In the genomic region with DNA sequence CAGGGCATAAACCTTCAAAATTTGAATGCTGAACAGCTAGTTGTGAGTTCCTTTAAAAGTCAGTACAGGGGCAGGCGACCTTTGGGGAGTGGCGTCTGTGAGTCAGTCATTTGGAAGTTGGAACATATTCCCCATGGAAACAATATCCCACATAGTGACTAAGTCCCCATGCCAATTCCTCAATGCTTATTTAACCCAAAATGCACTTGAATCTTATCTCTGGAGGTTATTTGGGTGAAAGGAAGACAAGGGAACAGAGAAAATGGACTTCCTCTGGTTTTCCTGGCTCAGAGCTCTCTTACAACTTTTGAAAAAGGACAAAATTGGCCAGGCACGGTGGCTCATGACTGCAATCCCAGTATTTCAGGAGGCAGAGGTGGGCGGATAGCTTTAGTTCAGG, we compare ENCODE assay signal across 13 cellular contexts.
A peak's percentile ranks its signal among the peaks of the same experiment; 100 is the strongest.
DNase-seq lines count a peak whose midpoint lies in the region; ATAC-seq and TF ChIP-seq lines count a peak whose summit lies in the region.
"Had no signal": no experiment of that assay in that cellular context is flagged by ENCODE, and none has a peak within 500 bp of the region (broad histone marks: within the 10 kb centered on the region; RNA-seq: fewer than 3 reads in every experiment).

No MANE protein-coding gene starts in this region.

- no peak overlapping the region for H3K27ac ChIP-seq in right atrium auricular region
- H3K27ac ChIP-seq in brain microvascular endothelial cell: no peak overlapping the region

- intact Hi-C loops in Right ventricle myocardium superior (cut with DNase I): no loop called here

- H3K4me1 ChIP-seq in right atrium auricular region: peaks cover 0 to 27% of the 10 kb centered on the region in 2 donors

- H3K36me3 ChIP-seq in right atrium auricular region: no peaks in the 10 kb centered on the region
- H3K36me3 ChIP-seq in brain microvascular endothelial cell (replicated peaks): no peaks in the 10 kb centered on the region

- H3K9me3 ChIP-seq in right atrium auricular region: no peaks in the 10 kb centered on the region

- TF ChIP-seq CTCF in right atrium auricular region (IDR thresholded peaks at IDR 0.05) (no peak), brain microvascular endothelial cell (IDR thresholded peaks at IDR 0.05; ENCODE audit: low read depth, low read length, missing control alignments) (no peak)

- ATAC-seq in Right ventricle myocardium superior (ENCODE audit: poor library complexity) (peak; percentile 32), HG03039 (IDR thresholded peaks at IDR 0.05; ENCODE audit: unreplicated experiment) (no peak)
- ATAC-seq: activated CD8-positive, alpha-beta T cell treated with anti-CD3 and anti-CD28 coated beads, Interleukin-2, amount 10 ng/mL, durations not matched to agents 7 days and 5 days had no signal

- DNase-seq in Right ventricle myocardium superior (no peak), right atrium auricular region (ENCODE audit: low spot score) (no peak), brain microvascular endothelial cell (peak; percentile 72), hepatic stellate cell (ENCODE audit: low spot score) (peak; percentile 60), cortex of kidney (lab: John Stamatoyannopoulos, UW) (no peak), HK-2 (ENCODE audit: unreplicated experiment) (no peak)
- DNase-seq in activated naive CD4-positive, alpha-beta T cell (lab: John Stamatoyannopoulos, UW): no peak
- DNase-seq: activated CD8-positive, alpha-beta T cell treated with anti-CD3 and anti-CD28 coated beads, Interleukin-2, amount 10 ng/mL, durations not matched to agents 7 days and 5 days; DND-41; effector memory CD4-positive, alpha-beta T cell; NK-92 treated with Interleukin-12 subunit alpha and Interleukin-12 subunit beta, amount 100 ng/mL, for 24 hours; stimulated activated CD4-positive, alpha-beta T cell treated with anti-CD3 and anti-CD28 coated beads, Interleukin-4, amount 100 ng/mL, for 1 hour had no signal

- no peak overlapping the region for H3K4me3 ChIP-seq in right atrium auricular region
- no peak overlapping the region for H3K4me3 ChIP-seq in brain microvascular endothelial cell (ENCODE audit: low read depth, low read length)

- H3K27me3 ChIP-seq in right atrium auricular region: no peaks in the 10 kb centered on the region
- H3K27me3 ChIP-seq in brain microvascular endothelial cell (replicated peaks): no peaks in the 10 kb centered on the region

- in situ Hi-C loops in brain microvascular endothelial cell (cut with HindIII; ENCODE audit: low pct_ligation_motif_present, low sequenced_read_pairs): no loop called here

Comparison
In these comparisons a context has a peak if more than half of its experiments do, and no peak if none do; other contexts are left out.
1. DNase-seq: peak in brain microvascular endothelial cell (single experiment) and hepatic stellate cell (single experiment); none in Right ventricle myocardium superior (single experiment), right atrium auricular region (single experiment), activated naive CD4-positive, alpha-beta T cell (0 of 4), cortex of kidney (single experiment) and HK-2 (single experiment).